ENCODE assay signal across 19 cellular contexts in genomic region chr13:43698009-43698408, GRCh38.
DNase-seq lines count a peak whose midpoint lies in the region; ATAC-seq and TF ChIP-seq lines count a peak whose summit lies in the region.
"Had no signal": no experiment of that assay in that cellular context is flagged by ENCODE, and none has a peak within 500 bp of the region (broad histone marks: within the 10 kb centered on the region; RNA-seq: fewer than 3 reads in every experiment).

No MANE protein-coding gene starts in this region.

- no peaks in the 10 kb centered on the region for H3K27me3 ChIP-seq in dorsolateral prefrontal cortex
- H3K27me3 ChIP-seq: SJSA1 had no signal

- H3K4me3 ChIP-seq in dorsolateral prefrontal cortex, result no peak overlapping the region
- H3K4me3 ChIP-seq: SJSA1 had no signal

- no peak for DNase-seq in stimulated activated naive CD8-positive, alpha-beta T cell treated with anti-CD3 and anti-CD28 coated beads, Interleukin-15, Interleukin-2, amounts not matched to agents 100 U/mL and 50 U/mL, for 24 hours
- DNase-seq in dorsolateral prefrontal cortex, result no peak
- DNase-seq in NCI-H1048 (lab: John Stamatoyannopoulos, UW), result no peak
- DNase-seq in HuH-7.5 (ENCODE audit: low spot score), result no peak
- no peak for DNase-seq in SW 1271 (lab: John Stamatoyannopoulos, UW)
- DNase-seq: CD4-positive, alpha-beta T cell; DMS79; H7; Kasumi-1; NCI-H1436; NCI-H2081 treated with DMSO at 0.1 percent for 48 hours; NCI-H2227 treated with DMSO at 0.1 percent for 48 hours; NCI-H526; NK-92 treated with Interleukin-12 subunit alpha and Interleukin-12 subunit beta, amount 100 ng/mL, for 24 hours; OCI-M1 had no signal

- peak overlapping the region in 51 of 59 donors; percentile 15 to 89 (median 65) for H3K27ac ChIP-seq in dorsolateral prefrontal cortex
- H3K27ac ChIP-seq: SJSA1 had no signal

- peaks cover 26% of the 10 kb centered on the region for H3K27me3 Mint-ChIP-seq in stimulated activated naive CD8-positive, alpha-beta T cell treated with anti-CD3 and anti-CD28 coated beads, Interleukin-15, Interleukin-2, amounts not matched to agents 100 ng/mL and 50 ng/mL, for 24 hours

- no peak for ATAC-seq in stimulated activated naive CD8-positive, alpha-beta T cell treated with anti-CD3 and anti-CD28 coated beads, Interleukin-15, Interleukin-2, amounts not matched to agents 100 U/mL and 50 U/mL, for 24 hours
- peak; percentile 60 for ATAC-seq in HG02759 (IDR thresholded peaks at IDR 0.05; ENCODE audit: unreplicated experiment)

- peak overlapping the region; percentile 13 for H3K27ac Mint-ChIP-seq in stimulated activated naive CD8-positive, alpha-beta T cell treated with anti-CD3 and anti-CD28 coated beads, Interleukin-15, Interleukin-2, amounts not matched to agents 100 ng/mL and 50 ng/mL, for 24 hours
- H3K27ac Mint-ChIP-seq: B cell; CD4-positive, alpha-beta T cell had no signal

- intact Hi-C loops in dorsolateral prefrontal cortex (cut with DNase I), result no loop called here

- H3K9me3 Mint-ChIP-seq in stimulated activated naive CD8-positive, alpha-beta T cell treated with anti-CD3 and anti-CD28 coated beads, Interleukin-15, Interleukin-2, amounts not matched to agents 100 ng/mL and 50 ng/mL, for 24 hours, result no peaks in the 10 kb centered on the region
- H3K9me3 Mint-ChIP-seq: CD4-positive, alpha-beta T cell had no signal

- peak overlapping the region; percentile 8 for H3K4me3 Mint-ChIP-seq in stimulated activated naive CD8-positive, alpha-beta T cell treated with anti-CD3 and anti-CD28 coated beads, Interleukin-15, Interleukin-2, amounts not matched to agents 100 ng/mL and 50 ng/mL, for 24 hours
- H3K4me3 Mint-ChIP-seq: B cell; CD4-positive, alpha-beta T cell had no signal

- TF ChIP-seq CTCF in dorsolateral prefrontal cortex (IDR thresholded peaks at IDR 0.05 in 54 of 56, conservative IDR thresholded peaks at IDR 0.05 in 2 of 56; ENCODE audit: low read depth in 1 of 56, partially characterized antibody in 56 of 56), result no peak

- no peaks in the 10 kb centered on the region for H3K36me3 Mint-ChIP-seq in stimulated activated naive CD8-positive, alpha-beta T cell treated with anti-CD3 and anti-CD28 coated beads, Interleukin-15, Interleukin-2, amounts not matched to agents 100 ng/mL and 50 ng/mL, for 24 hours (ENCODE audit: low read depth)

- H3K4me1 Mint-ChIP-seq in stimulated activated naive CD8-positive, alpha-beta T cell treated with anti-CD3 and anti-CD28 coated beads, Interleukin-15, Interleukin-2, amounts not matched to agents 100 ng/mL and 50 ng/mL, for 24 hours (ENCODE audit: low read depth), result peaks cover 6% of the 10 kb centered on the region
- H3K4me1 Mint-ChIP-seq: B cell had no signal
